Comparison of ENCODE assay signal across 24 cellular contexts in the genomic region with DNA sequence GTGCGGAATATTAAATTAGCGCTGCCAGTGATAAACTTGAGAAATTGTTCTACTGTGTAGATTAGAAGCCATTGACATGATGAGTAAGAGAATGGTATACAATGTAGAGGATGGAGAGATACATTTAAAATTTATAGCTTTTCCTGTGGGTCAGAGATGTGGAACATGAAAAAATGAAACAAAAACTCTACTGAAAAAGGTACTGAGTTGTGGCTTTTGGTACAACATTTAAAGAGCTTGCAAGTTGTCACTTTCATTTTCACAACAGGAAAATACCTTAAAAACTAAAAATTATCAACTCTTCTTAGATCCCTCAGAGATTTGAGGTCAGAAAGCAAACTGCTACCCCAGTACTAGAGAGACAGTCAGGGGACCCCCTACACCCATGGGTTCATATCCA.
A peak's percentile ranks its signal among the peaks of the same experiment; 100 is the strongest.
DNase-seq lines count a peak whose midpoint lies in the region; ATAC-seq, FAIRE-seq and TF ChIP-seq lines count a peak whose summit lies in the region.
"Had no signal": no experiment of that assay in that cellular context is flagged by ENCODE, and none has a peak within 500 bp of the region (broad histone marks: within the 10 kb centered on the region; RNA-seq: fewer than 3 reads in every experiment).

No MANE protein-coding gene starts in this region.

- no peaks in the 10 kb centered on the region for H4K20me1 ChIP-seq in MM.1S (ENCODE audit: insufficient read depth, low read length)
- H4K20me1 ChIP-seq: BLaER1 treated with 17β-estradiol and CSF1 and Interleukin-3, amounts not matched to agents 10 nM and 100 nM had no signal

- H3K9me3 ChIP-seq in MM.1S (replicated peaks; ENCODE audit: insufficient read depth, low read length) (no peaks in the 10 kb centered on the region), HAP-1 (peaks cover 3% of the 10 kb centered on the region; the same call in 1 of the 2 replicates)
- H3K9me3 ChIP-seq: A549, Caco-2 had no signal

- CTCF ChIA-PET in activated CD8-positive, alpha-beta T cell treated with anti-CD3 and anti-CD28 coated beads, Interleukin-2, amount 10 ng/mL, durations not matched to agents 7 days and 5 days (lab: Charles Lee): no interaction called here
- CTCF ChIA-PET in activated CD8-positive, alpha-beta T cell treated with anti-CD3 and anti-CD28 coated beads for 36 hours (lab: Charles Lee): no interaction called here

- no peaks in the 10 kb centered on the region for H3K79me2 ChIP-seq in MM.1S (ENCODE audit: low read length)

- peak overlapping the region; percentile 3 for H3K27ac Mint-ChIP-seq in activated CD8-positive, alpha-beta T cell treated with anti-CD3 and anti-CD28 coated beads, Interleukin-2, amount 10 ng/mL, durations not matched to agents 7 days and 5 days
- no peak overlapping the region for H3K27ac Mint-ChIP-seq in activated CD8-positive, alpha-beta T cell treated with anti-CD3 and anti-CD28 coated beads for 36 hours
- H3K27ac Mint-ChIP-seq: B cell; CD4-positive, alpha-beta T cell; CD8-positive, alpha-beta T cell had no signal

- H3K36me3 ChIP-seq in MM.1S (replicated peaks; ENCODE audit: insufficient read depth, low read length): no peaks in the 10 kb centered on the region
- no peaks in the 10 kb centered on the region for H3K36me3 ChIP-seq in HAP-1 (replicated peaks)
- H3K36me3 ChIP-seq: BLaER1 treated with 17β-estradiol and CSF1 and Interleukin-3, amounts not matched to agents 10 nM and 100 nM had no signal

- H3F3A ChIP-seq in MM.1S (ENCODE audit: insufficient read depth, low read length): 0 out of 2 replicates have a peak, but pooled peaks cover 2% of the 10 kb centered on the region

- H3K4me1 ChIP-seq in MM.1S (ENCODE audit: low read length) (peaks cover 3% of the 10 kb centered on the region; the same call in 1 of the 2 replicates), HAP-1 (no peaks in the 10 kb centered on the region)
- H3K4me1 ChIP-seq: A549, Caco-2 had no signal

- H3K9ac ChIP-seq in MM.1S (ENCODE audit: low read length): no peak overlapping the region
- H3K9ac ChIP-seq: BLaER1 treated with 17β-estradiol and CSF1 and Interleukin-3, amounts not matched to agents 10 nM and 100 nM had no signal

- H3K4me3 Mint-ChIP-seq in activated CD8-positive, alpha-beta T cell treated with anti-CD3 and anti-CD28 coated beads, Interleukin-2, amount 10 ng/mL, durations not matched to agents 7 days and 5 days: no peak overlapping the region
- no peak overlapping the region for H3K4me3 Mint-ChIP-seq in activated CD8-positive, alpha-beta T cell treated with anti-CD3 and anti-CD28 coated beads for 36 hours
- H3K4me3 Mint-ChIP-seq: B cell; CD4-positive, alpha-beta T cell; CD8-positive, alpha-beta T cell had no signal

- H3K27me3 Mint-ChIP-seq in activated CD8-positive, alpha-beta T cell treated with anti-CD3 and anti-CD28 coated beads, Interleukin-2, amount 10 ng/mL, durations not matched to agents 7 days and 5 days (ENCODE audit: low read depth): peaks cover 2% of the 10 kb centered on the region
- H3K27me3 Mint-ChIP-seq in activated CD8-positive, alpha-beta T cell treated with anti-CD3 and anti-CD28 coated beads for 36 hours: no peaks in the 10 kb centered on the region
- H3K27me3 Mint-ChIP-seq: B cell; CD4-positive, alpha-beta T cell had no signal

- peak overlapping the region; percentile 16; the same call in 1 of the 2 replicates for H3K4me2 ChIP-seq in MM.1S (ENCODE audit: low read depth, low read length)
- H3K4me2 ChIP-seq: A549; BLaER1 treated with 17β-estradiol and CSF1 and Interleukin-3, amounts not matched to agents 10 nM and 100 nM had no signal

- FAIRE-seq in RCC 7860 (lab: Jason Lieb, UNC): no peak
- FAIRE-seq: A549, D721Med, G401.6, GM12891, GM18507 had no signal

- no peaks in the 10 kb centered on the region for H3K9me2 ChIP-seq in MM.1S (replicated peaks; ENCODE audit: insufficient read depth, low read length)

- no peaks in the 10 kb centered on the region for H3K27me3 ChIP-seq in MM.1S (replicated peaks; ENCODE audit: insufficient read depth, low read length)
- H3K27me3 ChIP-seq in HAP-1 (ENCODE audit: low read depth): no peaks in the 10 kb centered on the region
- H3K27me3 ChIP-seq: BLaER1 treated with 17β-estradiol and CSF1 and Interleukin-3, amounts not matched to agents 10 nM and 100 nM had no signal

- H3K9me3 Mint-ChIP-seq in activated CD8-positive, alpha-beta T cell treated with anti-CD3 and anti-CD28 coated beads, Interleukin-2, amount 10 ng/mL, durations not matched to agents 7 days and 5 days (ENCODE audit: insufficient read depth): no peaks in the 10 kb centered on the region
- no peaks in the 10 kb centered on the region for H3K9me3 Mint-ChIP-seq in activated CD8-positive, alpha-beta T cell treated with anti-CD3 and anti-CD28 coated beads for 36 hours
- H3K9me3 Mint-ChIP-seq: CD8-positive, alpha-beta T cell had no signal

- no peak for ATAC-seq in activated CD8-positive, alpha-beta T cell treated with anti-CD3 and anti-CD28 coated beads, Interleukin-2, amount 10 ng/mL, durations not matched to agents 7 days and 5 days
- ATAC-seq in activated CD8-positive, alpha-beta T cell treated with anti-CD3 and anti-CD28 coated beads for 36 hours: no peak
- ATAC-seq in GM18867 (IDR thresholded peaks at IDR 0.05; ENCODE audit: unreplicated experiment) (peak; percentile 69), GM21786 (IDR thresholded peaks at IDR 0.05; ENCODE audit: unreplicated experiment) (peak; percentile 40)
- ATAC-seq: A549; CD8-positive, alpha-beta T cell had no signal

- H3K36me3 Mint-ChIP-seq in activated CD8-positive, alpha-beta T cell treated with anti-CD3 and anti-CD28 coated beads, Interleukin-2, amount 10 ng/mL, durations not matched to agents 7 days and 5 days (ENCODE audit: low read depth): no peaks in the 10 kb centered on the region
- H3K36me3 Mint-ChIP-seq in activated CD8-positive, alpha-beta T cell treated with anti-CD3 and anti-CD28 coated beads for 36 hours (ENCODE audit: low read depth): no peaks in the 10 kb centered on the region
- H3K36me3 Mint-ChIP-seq: CD8-positive, alpha-beta T cell had no signal

- H3K4me1 Mint-ChIP-seq in activated CD8-positive, alpha-beta T cell treated with anti-CD3 and anti-CD28 coated beads, Interleukin-2, amount 10 ng/mL, durations not matched to agents 7 days and 5 days (ENCODE audit: low read depth): peaks cover 8% of the 10 kb centered on the region
- H3K4me1 Mint-ChIP-seq in activated CD8-positive, alpha-beta T cell treated with anti-CD3 and anti-CD28 coated beads for 36 hours (ENCODE audit: low read depth): no peaks in the 10 kb centered on the region
- H3K4me1 Mint-ChIP-seq: B cell had no signal

- H2AFZ ChIP-seq in MM.1S (ENCODE audit: low read length): no peak overlapping the region

- intact Hi-C loops in activated CD8-positive, alpha-beta T cell treated with anti-CD3 and anti-CD28 coated beads for 36 hours (cut with micrococcal nuclease): no loop called here

- POLR2A ChIA-PET in activated CD8-positive, alpha-beta T cell treated with anti-CD3 and anti-CD28 coated beads, Interleukin-2, amount 10 ng/mL, durations not matched to agents 7 days and 5 days (lab: Charles Lee): no interaction called here
- POLR2A ChIA-PET in activated CD8-positive, alpha-beta T cell treated with anti-CD3 and anti-CD28 coated beads for 36 hours (lab: Charles Lee): no interaction called here

- no peak for TF ChIP-seq CTCF in activated CD8-positive, alpha-beta T cell treated with anti-CD3 and anti-CD28 coated beads for 36 hours (IDR thresholded peaks at IDR 0.05)
- TF ChIP-seq CTCF in MM.1S (IDR thresholded peaks at IDR 0.05; ENCODE audit: low read length) (no peak), GM13976 (IDR thresholded peaks at IDR 0.05; ENCODE audit: borderline replicate concordance, control extremely low read depth, extremely low read depth, insufficient read depth, missing control alignments) (no peak)

- in situ Hi-C loops in GM13976 (cut with MboI; ENCODE audit: low sequenced_read_pairs, unreplicated experiment) (no loop called here), HAP-1 (cut with MboI; ENCODE audit: low sequenced_read_pairs) (no loop called here)

- H3K4me3 ChIP-seq in MM.1S (ENCODE audit: low read length): no peak overlapping the region
- H3K4me3 ChIP-seq in HAP-1: no peak overlapping the region
- H3K4me3 ChIP-seq: A549; BLaER1 treated with 17β-estradiol and CSF1 and Interleukin-3, amounts not matched to agents 10 nM and 100 nM had no signal

- no peak overlapping the region for H3K27ac ChIP-seq in MM.1S (ENCODE audit: low read length)
- H3K27ac ChIP-seq: 22Rv1; A549; BLaER1 treated with 17β-estradiol and CSF1 and Interleukin-3, amounts not matched to agents 10 nM and 100 nM; C4-2B had no signal

- no peak for DNase-seq in activated CD8-positive, alpha-beta T cell treated with anti-CD3 and anti-CD28 coated beads, Interleukin-2, amount 10 ng/mL, durations not matched to agents 7 days and 5 days
- DNase-seq in activated CD8-positive, alpha-beta T cell treated with anti-CD3 and anti-CD28 coated beads for 36 hours: no peak
- DNase-seq in MM.1S (peak; percentile 53), GM13976 (ENCODE audit: low spot score) (no peak), HAP-1 (ENCODE audit: low spot score in 2 of 2) (no peak), RCC 7860 (ENCODE audit: low spot score) (no peak)
- DNase-seq: AML-193; Caco-2; Calu3; CD4-positive, alpha-beta T cell; CD8-positive, alpha-beta T cell; DMS79 treated with DMSO at 0.1 percent for 48 hours; GF-D8 had no signal

Comparison
In these comparisons a context has a peak if more than half of its experiments do, and no peak if none do; other contexts are left out.
1. ATAC-seq: peak in GM18867 (single experiment) and GM21786 (single experiment); none in activated CD8-positive, alpha-beta T cell treated with anti-CD3 and anti-CD28 coated beads, Interleukin-2, amount 10 ng/mL, durations not matched to agents 7 days and 5 days (single experiment) and activated CD8-positive, alpha-beta T cell treated with anti-CD3 and anti-CD28 coated beads for 36 hours (single experiment).